Comparison of ENCODE assay signal across 1 cellular context in genomic region chr17:76726766-76727718, GRCh38.
TF ChIP-seq lines count a peak whose summit lies in the region.

TSS of gene METTL23 (plus strand) at chr17:76726839. CDS start at chr17:76729711, 2,872 bp downstream.

TF ChIP-seq in K562, 482 proteins besides CTCF, POLR2A, EP300 and RAD21 (continued from another document and continues in another):
- no peak for TF ChIP-seq CHD7 (IDR thresholded peaks at IDR 0.05; ENCODE audit: low read depth, low read length)
- TF ChIP-seq SP1 (CRISPR knock-in tag; IDR thresholded peaks at IDR 0.05) = peak; percentile 65
- TF ChIP-seq ZBTB7A (IDR thresholded peaks at IDR 0.05; ENCODE audit: borderline replicate concordance, control insufficient read depth, low read depth, low read length) = peak; percentile 75; the same call in 1 of the 2 replicates
- TF ChIP-seq SMAD1 (IDR thresholded peaks at IDR 0.05; ENCODE audit: low read depth, low read length, partially characterized antibody) = no peak
- no peak for TF ChIP-seq RUNX1 (IDR thresholded peaks at IDR 0.05; ENCODE audit: low read depth)
- no peak for TF ChIP-seq BRCA1 (IDR thresholded peaks at IDR 0.05)
- TF ChIP-seq BRCA1 (CRISPR knock-in tag; IDR thresholded peaks at IDR 0.05) = no peak; the same call in 1 of the 2 replicates
- TF ChIP-seq BCL6 (CRISPR knock-in tag; IDR thresholded peaks at IDR 0.05) = no peak
- TF ChIP-seq ETS1 (conservative IDR thresholded peaks at IDR 0.05; ENCODE audit: control insufficient read depth, low read depth, low read length) = peak; percentile 82; the same call in 1 of the 2 replicates
- no peak for TF ChIP-seq PHTF2 (CRISPR knock-in tag; IDR thresholded peaks at IDR 0.05)
- TF ChIP-seq SFPQ (IDR thresholded peaks at IDR 0.05; ENCODE audit: low read depth, low read length) = no peak
- no peak for TF ChIP-seq PCBP2 (IDR thresholded peaks at IDR 0.05; ENCODE audit: low read depth, low read length, poor library complexity, severe bottlenecking)
- TF ChIP-seq ATF2 (CRISPR knock-in tag; IDR thresholded peaks at IDR 0.05) = no peak
- no peak for TF ChIP-seq CEBPB (tag; IDR thresholded peaks at IDR 0.05)
- no peak for TF ChIP-seq PPARD (CRISPR knock-in tag; IDR thresholded peaks at IDR 0.05)
- TF ChIP-seq ZNF146 (CRISPR knock-in tag; IDR thresholded peaks at IDR 0.05; ENCODE audit: unreplicated experiment) = no peak
- TF ChIP-seq NFRKB (IDR thresholded peaks at IDR 0.05; ENCODE audit: low read depth) = 0 out of 2 replicates have a peak, but pooled peaks have one; percentile 41
- TF ChIP-seq HOMEZ (CRISPR knock-in tag; IDR thresholded peaks at IDR 0.05) = no peak
- TF ChIP-seq ZBTB12 (CRISPR knock-in tag; IDR thresholded peaks at IDR 0.05) = no peak
- peak; percentile 49 for TF ChIP-seq NR2C2 (CRISPR knock-in tag; IDR thresholded peaks at IDR 0.05)
- peak; percentile 86 for TF ChIP-seq NR2C2 (tag; IDR thresholded peaks at IDR 0.05)
- no peak for TF ChIP-seq ZNF668 (CRISPR knock-in tag; IDR thresholded peaks at IDR 0.05)
- no peak for TF ChIP-seq MLX (CRISPR knock-in tag; conservative IDR thresholded peaks at IDR 0.05)
- TF ChIP-seq ZNF830 (CRISPR knock-in tag; IDR thresholded peaks at IDR 0.05) = peak; percentile 9; the same call in 1 of the 2 replicates
- peak; percentile 94 for TF ChIP-seq NFIC (IDR thresholded peaks at IDR 0.05)
- TF ChIP-seq DLX4 (CRISPR knock-in tag; IDR thresholded peaks at IDR 0.05) = no peak
- TF ChIP-seq ZSCAN32 (CRISPR knock-in tag; IDR thresholded peaks at IDR 0.05) = no peak
- no peak; the same call in 1 of the 2 replicates for TF ChIP-seq SAFB (IDR thresholded peaks at IDR 0.05; ENCODE audit: borderline replicate concordance, low read depth, low read length)
- no peak for TF ChIP-seq ASH1L (IDR thresholded peaks at IDR 0.05; ENCODE audit: borderline replicate concordance, low read depth, partially characterized antibody)
- TF ChIP-seq ZBTB9 (CRISPR knock-in tag; IDR thresholded peaks at IDR 0.05) = no peak
- no peak for TF ChIP-seq ZNF512 (tag; IDR thresholded peaks at IDR 0.05)
- no peak for TF ChIP-seq ZNF24 (IDR thresholded peaks at IDR 0.05)
- no peak for TF ChIP-seq KAT2B (IDR thresholded peaks at IDR 0.05; ENCODE audit: low read depth, low read length)
- peak; percentile 38; the same call in 1 of the 2 replicates for TF ChIP-seq RFX5 (IDR thresholded peaks at IDR 0.05; ENCODE audit: low read depth, low read length)
- no peak; the same call in 1 of the 2 replicates for TF ChIP-seq MBD2 (IDR thresholded peaks at IDR 0.05; ENCODE audit: borderline replicate concordance, low read depth)
